9 cellular contexts compared by ENCODE assay signal in the genomic region with DNA sequence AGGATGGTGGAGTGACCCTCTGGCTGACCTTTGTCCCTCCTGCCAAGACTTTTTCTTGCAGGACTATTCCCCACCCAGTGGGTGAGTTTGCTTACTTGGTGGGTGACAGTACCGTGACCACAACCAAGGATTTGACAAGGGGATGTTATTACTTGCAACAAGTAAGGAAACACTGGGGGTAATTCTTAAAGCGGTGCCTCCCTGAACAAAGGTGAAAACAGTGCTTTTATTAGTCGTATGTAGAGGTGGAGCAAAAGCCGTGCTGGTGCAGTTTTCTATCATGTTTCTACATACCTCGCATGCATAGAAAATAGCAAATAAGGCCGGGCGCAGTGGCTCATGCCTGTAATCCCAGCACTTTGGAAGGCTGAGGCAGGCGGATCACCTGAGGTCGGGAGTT. TPM values are rescaled to one million over a fixed set of nuclear protein-coding genes. Genes with fewer than 3 reads are reported as not detected.
DNase-seq lines count a peak whose midpoint lies in the region; ATAC-seq and TF ChIP-seq lines count a peak whose summit lies in the region.
"Had no signal": no experiment of that assay in that cellular context is flagged by ENCODE, and none has a peak within 500 bp of the region (broad histone marks: within the 10 kb centered on the region; RNA-seq: fewer than 3 reads in every experiment).

No MANE protein-coding gene starts in this region.

- POLR2A ChIA-PET in PC-9 (lab: Charles Lee; ENCODE audit: unreplicated experiment) = no interaction called here

- H3K9me3 ChIP-seq in PC-9 (ENCODE audit: insufficient read depth, low read depth) = no peaks in the 10 kb centered on the region

- H3K4me1 Mint-ChIP-seq in activated T-cell treated with anti-CD3 and anti-CD28 coated beads, Interleukin-2, amount 50 U/mL, for 72 hours (ENCODE audit: low read depth) = no peaks in the 10 kb centered on the region
- H3K4me1 Mint-ChIP-seq in stimulated activated naive CD8-positive, alpha-beta T cell treated with anti-CD3 and anti-CD28 coated beads, Interleukin-15, amount 100 ng/mL, for 72 hours = peaks cover 11% of the 10 kb centered on the region

- peaks cover 0 to 2% of the 10 kb centered on the region in 2 donors for H3K36me3 Mint-ChIP-seq in activated T-cell treated with anti-CD3 and anti-CD28 coated beads, Interleukin-2, amount 50 U/mL, for 72 hours (ENCODE audit: insufficient read depth in 2 of 2)

- CTCF ChIA-PET in PC-9 (lab: Charles Lee) = no interaction called here

- no peak for DNase-seq in activated T-cell treated with anti-CD3 and anti-CD28 coated beads, Interleukin-2, amount 50 U/mL, for 72 hours
- DNase-seq in activated T-cell treated with anti-CD3 and anti-CD28 coated beads, Interleukin-2, amount 50 U/mL, for 48 hours = no peak
- DNase-seq in PC-9 (no peak), epithelial cell of proximal tubule (ENCODE audit: low read depth) (no peak), islet precursor cell (no peak)
- no peak for DNase-seq in stimulated activated naive CD8-positive, alpha-beta T cell treated with anti-CD3 and anti-CD28 coated beads, Interleukin-15, amount 100 ng/mL, for 72 hours
- no peak for DNase-seq in stimulated activated CD4-positive, alpha-beta T cell treated with anti-CD3 and anti-CD28 coated beads, Interleukin-2, amount 100 ng/mL, for 24 hours
- DNase-seq: NCI-H446 treated with DMSO at 0.1 percent for 48 hours had no signal

- H3K27me3 Mint-ChIP-seq in activated T-cell treated with anti-CD3 and anti-CD28 coated beads, Interleukin-2, amount 50 U/mL, for 72 hours (ENCODE audit: low read depth) = no peaks in the 10 kb centered on the region
- no peaks in the 10 kb centered on the region for H3K27me3 Mint-ChIP-seq in stimulated activated naive CD8-positive, alpha-beta T cell treated with anti-CD3 and anti-CD28 coated beads, Interleukin-15, amount 100 ng/mL, for 72 hours

- peak overlapping the region; percentile 87 for H3K4me3 ChIP-seq in PC-9
- H3K4me3 ChIP-seq in epithelial cell of proximal tubule (ENCODE audit: low read depth, low read length) = peak overlapping the region; percentile 62

- intact Hi-C loops in PC-9 (cut with micrococcal nuclease; ENCODE audit: unreplicated experiment) = no loop called here

- ATAC-seq in activated T-cell treated with anti-CD3 and anti-CD28 coated beads, Interleukin-2, amount 50 U/mL, for 72 hours (replicated peaks in 1 of 2) = peak in 1 of 2 donors; percentile 4
- ATAC-seq in stimulated activated naive CD8-positive, alpha-beta T cell treated with anti-CD3 and anti-CD28 coated beads, Interleukin-15, amount 100 ng/mL, for 72 hours = no peak
- ATAC-seq in HG03097 (IDR thresholded peaks at IDR 0.05; ENCODE audit: low FRiP score, unreplicated experiment) = no peak

- TF ChIP-seq CTCF in PC-9 (conservative IDR thresholded peaks at IDR 0.05) (no peak), epithelial cell of proximal tubule (conservative IDR thresholded peaks at IDR 0.05; ENCODE audit: low read depth, low read length) (no peak)

- H3K9me2 ChIP-seq in PC-9 (ENCODE audit: insufficient read depth) = no peaks in the 10 kb centered on the region

- no peaks in the 10 kb centered on the region for H3K9me3 Mint-ChIP-seq in activated T-cell treated with anti-CD3 and anti-CD28 coated beads, Interleukin-2, amount 50 U/mL, for 72 hours
- no peaks in the 10 kb centered on the region for H3K9me3 Mint-ChIP-seq in stimulated activated naive CD8-positive, alpha-beta T cell treated with anti-CD3 and anti-CD28 coated beads, Interleukin-15, amount 100 ng/mL, for 72 hours

- H2AFZ ChIP-seq in PC-9 = peak overlapping the region; percentile 91

- no peaks in the 10 kb centered on the region for H3K27me3 ChIP-seq in PC-9 (ENCODE audit: insufficient read depth, low read depth)

- H4K20me1 ChIP-seq in PC-9 (ENCODE audit: insufficient read depth) = no peaks in the 10 kb centered on the region

- no peaks in the 10 kb centered on the region for H3K36me3 ChIP-seq in PC-9 (ENCODE audit: low read depth)

- no peaks in the 10 kb centered on the region for H3K4me1 ChIP-seq in PC-9 (replicated peaks; ENCODE audit: insufficient read depth)

- no peaks in the 10 kb centered on the region for H3K79me2 ChIP-seq in PC-9 (ENCODE audit: low read depth)

- H3K27ac Mint-ChIP-seq in activated T-cell treated with anti-CD3 and anti-CD28 coated beads, Interleukin-2, amount 50 U/mL, for 72 hours = no peak overlapping the region
- peak overlapping the region; percentile 91 to 94 for H3K27ac Mint-ChIP-seq in stimulated activated naive CD8-positive, alpha-beta T cell treated with anti-CD3 and anti-CD28 coated beads, Interleukin-15, amount 100 ng/mL, for 72 hours

- peak overlapping the region; percentile 80 for H3K4me2 ChIP-seq in PC-9

- H3K4me3 Mint-ChIP-seq in activated T-cell treated with anti-CD3 and anti-CD28 coated beads, Interleukin-2, amount 50 U/mL, for 72 hours = peak overlapping the region; percentile 86 to 89
- H3K4me3 Mint-ChIP-seq in stimulated activated naive CD8-positive, alpha-beta T cell treated with anti-CD3 and anti-CD28 coated beads, Interleukin-15, amount 100 ng/mL, for 72 hours = peak overlapping the region; percentile 85 to 92

- BruUV-seq in PC-9 (replicated peaks; lab: Mats Ljungman, UMichigan) = no TSS peak

- peaks cover 5% of the 10 kb centered on the region; the same call in 1 of the 2 replicates for H3F3A ChIP-seq in PC-9 (ENCODE audit: insufficient read depth, low read depth)

- H3K27ac ChIP-seq in PC-9 = peak overlapping the region; percentile 71; the same call in 1 of the 2 replicates

RNA-seq across cellular contexts. Expression of a gene that starts 41.0 kb away (rescaled TPM):
- total RNA-seq in activated T-cell treated with anti-CD3 and anti-CD28 coated beads, Interleukin-2, amount 50 U/mL, for 72 hours = 10 to 100 TPM; 42.9 to 46.7 TPM
- total RNA-seq in PC-9 (2021) (11.6 and 12.9 TPM in 2 replicates), epithelial cell of proximal tubule (8.0 and 16.5 TPM in 2 replicates)
